Comparison of ENCODE assay signal across 1 cellular context in the genomic region with DNA sequence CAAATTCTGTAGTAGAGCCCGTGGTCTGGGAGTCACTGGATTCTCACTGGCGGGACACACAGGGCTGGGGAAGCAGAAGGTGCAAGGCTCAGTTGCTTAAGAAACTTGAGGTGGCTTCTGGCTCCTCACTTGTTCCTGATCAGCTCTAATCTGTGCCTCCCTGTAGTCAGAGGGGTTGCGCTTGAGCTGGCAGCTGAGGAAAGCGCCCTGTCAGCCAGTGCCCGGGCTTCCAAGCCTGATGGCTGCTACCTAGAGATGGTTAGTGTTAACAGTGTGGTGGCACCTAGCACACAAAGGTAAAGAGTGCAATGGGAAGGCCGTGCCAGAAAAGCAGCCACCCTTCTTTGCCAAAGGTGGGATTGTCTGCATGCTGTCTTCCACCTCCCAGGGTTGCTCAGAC.
TF ChIP-seq lines count a peak whose summit lies in the region.

No MANE protein-coding gene starts in this region.

TF ChIP-seq in WTC11, 78 proteins besides CTCF, POLR2A, EP300 and RAD21:
- TF ChIP-seq, protein P1, sequence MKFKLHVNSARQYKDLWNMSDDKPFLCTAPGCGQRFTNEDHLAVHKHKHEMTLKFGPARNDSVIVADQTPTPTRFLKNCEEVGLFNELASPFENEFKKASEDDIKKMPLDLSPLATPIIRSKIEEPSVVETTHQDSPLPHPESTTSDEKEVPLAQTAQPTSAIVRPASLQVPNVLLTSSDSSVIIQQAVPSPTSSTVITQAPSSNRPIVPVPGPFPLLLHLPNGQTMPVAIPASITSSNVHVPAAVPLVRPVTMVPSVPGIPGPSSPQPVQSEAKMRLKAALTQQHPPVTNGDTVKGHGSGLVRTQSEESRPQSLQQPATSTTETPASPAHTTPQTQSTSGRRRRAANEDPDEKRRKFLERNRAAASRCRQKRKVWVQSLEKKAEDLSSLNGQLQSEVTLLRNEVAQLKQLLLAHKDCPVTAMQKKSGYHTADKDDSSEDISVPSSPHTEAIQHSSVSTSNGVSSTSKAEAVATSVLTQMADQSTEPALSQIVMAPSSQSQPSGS (CRISPR knock-in tag; IDR thresholded peaks at IDR 0.05; ENCODE audit: borderline replicate concordance, low read depth) = no peak
- no peak for TF ChIP-seq ZNF232 (CRISPR knock-in tag; IDR thresholded peaks at IDR 0.05)
- no peak for TF ChIP-seq ZNF416 (CRISPR knock-in tag; IDR thresholded peaks at IDR 0.05)
- TF ChIP-seq IRF2 (CRISPR knock-in tag; IDR thresholded peaks at IDR 0.05; ENCODE audit: borderline replicate concordance, low read depth) = no peak
- no peak for TF ChIP-seq GABPB1 (CRISPR knock-in tag; IDR thresholded peaks at IDR 0.05)
- no peak for TF ChIP-seq ZNF423 (CRISPR knock-in tag; IDR thresholded peaks at IDR 0.05)
- TF ChIP-seq GRHL2 (CRISPR knock-in tag; IDR thresholded peaks at IDR 0.05; ENCODE audit: insufficient replicate concordance, severe bottlenecking) = no peak
- TF ChIP-seq ZNF219 (CRISPR knock-in tag; IDR thresholded peaks at IDR 0.05; ENCODE audit: borderline replicate concordance) = no peak
- TF ChIP-seq ZNF671 (CRISPR knock-in tag; IDR thresholded peaks at IDR 0.05) = no peak
- TF ChIP-seq, protein P2, sequence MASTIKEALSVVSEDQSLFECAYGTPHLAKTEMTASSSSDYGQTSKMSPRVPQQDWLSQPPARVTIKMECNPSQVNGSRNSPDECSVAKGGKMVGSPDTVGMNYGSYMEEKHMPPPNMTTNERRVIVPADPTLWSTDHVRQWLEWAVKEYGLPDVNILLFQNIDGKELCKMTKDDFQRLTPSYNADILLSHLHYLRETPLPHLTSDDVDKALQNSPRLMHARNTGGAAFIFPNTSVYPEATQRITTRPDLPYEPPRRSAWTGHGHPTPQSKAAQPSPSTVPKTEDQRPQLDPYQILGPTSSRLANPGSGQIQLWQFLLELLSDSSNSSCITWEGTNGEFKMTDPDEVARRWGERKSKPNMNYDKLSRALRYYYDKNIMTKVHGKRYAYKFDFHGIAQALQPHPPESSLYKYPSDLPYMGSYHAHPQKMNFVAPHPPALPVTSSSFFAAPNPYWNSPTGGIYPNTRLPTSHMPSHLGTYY (CRISPR knock-in tag; IDR thresholded peaks at IDR 0.05) = no peak
- no peak for TF ChIP-seq EMX1 (CRISPR knock-in tag; IDR thresholded peaks at IDR 0.05)
- TF ChIP-seq CREM (CRISPR knock-in tag; IDR thresholded peaks at IDR 0.05) = no peak
- no peak for TF ChIP-seq TP53 (CRISPR knock-in tag; IDR thresholded peaks at IDR 0.05)
- TF ChIP-seq, protein P3, sequence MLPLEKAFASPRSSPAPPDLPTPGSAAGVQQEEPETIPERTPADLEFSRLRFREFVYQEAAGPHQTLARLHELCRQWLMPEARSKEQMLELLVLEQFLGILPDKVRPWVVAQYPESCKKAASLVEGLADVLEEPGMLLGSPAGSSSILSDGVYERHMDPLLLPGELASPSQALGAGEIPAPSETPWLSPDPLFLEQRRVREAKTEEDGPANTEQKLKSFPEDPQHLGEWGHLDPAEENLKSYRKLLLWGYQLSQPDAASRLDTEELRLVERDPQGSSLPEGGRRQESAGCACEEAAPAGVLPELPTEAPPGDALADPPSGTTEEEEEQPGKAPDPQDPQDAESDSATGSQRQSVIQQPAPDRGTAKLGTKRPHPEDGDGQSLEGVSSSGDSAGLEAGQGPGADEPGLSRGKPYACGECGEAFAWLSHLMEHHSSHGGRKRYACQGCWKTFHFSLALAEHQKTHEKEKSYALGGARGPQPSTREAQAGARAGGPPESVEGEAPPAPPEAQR (CRISPR knock-in tag; IDR thresholded peaks at IDR 0.05) = no peak
- no peak for TF ChIP-seq RORB (CRISPR knock-in tag; IDR thresholded peaks at IDR 0.05)
- no peak for TF ChIP-seq SOX15 (CRISPR knock-in tag; IDR thresholded peaks at IDR 0.05)
- TF ChIP-seq, protein P4, sequence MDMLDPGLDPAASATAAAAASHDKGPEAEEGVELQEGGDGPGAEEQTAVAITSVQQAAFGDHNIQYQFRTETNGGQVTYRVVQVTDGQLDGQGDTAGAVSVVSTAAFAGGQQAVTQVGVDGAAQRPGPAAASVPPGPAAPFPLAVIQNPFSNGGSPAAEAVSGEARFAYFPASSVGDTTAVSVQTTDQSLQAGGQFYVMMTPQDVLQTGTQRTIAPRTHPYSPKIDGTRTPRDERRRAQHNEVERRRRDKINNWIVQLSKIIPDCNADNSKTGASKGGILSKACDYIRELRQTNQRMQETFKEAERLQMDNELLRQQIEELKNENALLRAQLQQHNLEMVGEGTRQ (CRISPR knock-in tag; IDR thresholded peaks at IDR 0.05) = no peak
- TF ChIP-seq, protein P5, sequence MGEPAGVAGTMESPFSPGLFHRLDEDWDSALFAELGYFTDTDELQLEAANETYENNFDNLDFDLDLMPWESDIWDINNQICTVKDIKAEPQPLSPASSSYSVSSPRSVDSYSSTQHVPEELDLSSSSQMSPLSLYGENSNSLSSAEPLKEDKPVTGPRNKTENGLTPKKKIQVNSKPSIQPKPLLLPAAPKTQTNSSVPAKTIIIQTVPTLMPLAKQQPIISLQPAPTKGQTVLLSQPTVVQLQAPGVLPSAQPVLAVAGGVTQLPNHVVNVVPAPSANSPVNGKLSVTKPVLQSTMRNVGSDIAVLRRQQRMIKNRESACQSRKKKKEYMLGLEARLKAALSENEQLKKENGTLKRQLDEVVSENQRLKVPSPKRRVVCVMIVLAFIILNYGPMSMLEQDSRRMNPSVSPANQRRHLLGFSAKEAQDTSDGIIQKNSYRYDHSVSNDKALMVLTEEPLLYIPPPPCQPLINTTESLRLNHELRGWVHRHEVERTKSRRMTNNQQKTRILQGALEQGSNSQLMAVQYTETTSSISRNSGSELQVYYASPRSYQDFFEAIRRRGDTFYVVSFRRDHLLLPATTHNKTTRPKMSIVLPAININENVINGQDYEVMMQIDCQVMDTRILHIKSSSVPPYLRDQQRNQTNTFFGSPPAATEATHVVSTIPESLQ (CRISPR knock-in tag; IDR thresholded peaks at IDR 0.05) = no peak
- TF ChIP-seq OVOL2 (CRISPR knock-in tag; IDR thresholded peaks at IDR 0.05; ENCODE audit: borderline replicate concordance) = no peak
- TF ChIP-seq, protein P6, sequence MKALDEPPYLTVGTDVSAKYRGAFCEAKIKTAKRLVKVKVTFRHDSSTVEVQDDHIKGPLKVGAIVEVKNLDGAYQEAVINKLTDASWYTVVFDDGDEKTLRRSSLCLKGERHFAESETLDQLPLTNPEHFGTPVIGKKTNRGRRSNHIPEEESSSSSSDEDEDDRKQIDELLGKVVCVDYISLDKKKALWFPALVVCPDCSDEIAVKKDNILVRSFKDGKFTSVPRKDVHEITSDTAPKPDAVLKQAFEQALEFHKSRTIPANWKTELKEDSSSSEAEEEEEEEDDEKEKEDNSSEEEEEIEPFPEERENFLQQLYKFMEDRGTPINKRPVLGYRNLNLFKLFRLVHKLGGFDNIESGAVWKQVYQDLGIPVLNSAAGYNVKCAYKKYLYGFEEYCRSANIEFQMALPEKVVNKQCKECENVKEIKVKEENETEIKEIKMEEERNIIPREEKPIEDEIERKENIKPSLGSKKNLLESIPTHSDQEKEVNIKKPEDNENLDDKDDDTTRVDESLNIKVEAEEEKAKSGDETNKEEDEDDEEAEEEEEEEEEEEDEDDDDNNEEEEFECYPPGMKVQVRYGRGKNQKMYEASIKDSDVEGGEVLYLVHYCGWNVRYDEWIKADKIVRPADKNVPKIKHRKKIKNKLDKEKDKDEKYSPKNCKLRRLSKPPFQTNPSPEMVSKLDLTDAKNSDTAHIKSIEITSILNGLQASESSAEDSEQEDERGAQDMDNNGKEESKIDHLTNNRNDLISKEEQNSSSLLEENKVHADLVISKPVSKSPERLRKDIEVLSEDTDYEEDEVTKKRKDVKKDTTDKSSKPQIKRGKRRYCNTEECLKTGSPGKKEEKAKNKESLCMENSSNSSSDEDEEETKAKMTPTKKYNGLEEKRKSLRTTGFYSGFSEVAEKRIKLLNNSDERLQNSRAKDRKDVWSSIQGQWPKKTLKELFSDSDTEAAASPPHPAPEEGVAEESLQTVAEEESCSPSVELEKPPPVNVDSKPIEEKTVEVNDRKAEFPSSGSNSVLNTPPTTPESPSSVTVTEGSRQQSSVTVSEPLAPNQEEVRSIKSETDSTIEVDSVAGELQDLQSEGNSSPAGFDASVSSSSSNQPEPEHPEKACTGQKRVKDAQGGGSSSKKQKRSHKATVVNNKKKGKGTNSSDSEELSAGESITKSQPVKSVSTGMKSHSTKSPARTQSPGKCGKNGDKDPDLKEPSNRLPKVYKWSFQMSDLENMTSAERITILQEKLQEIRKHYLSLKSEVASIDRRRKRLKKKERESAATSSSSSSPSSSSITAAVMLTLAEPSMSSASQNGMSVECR (CRISPR knock-in tag; IDR thresholded peaks at IDR 0.05; ENCODE audit: borderline replicate concordance) = no peak
